ENCODE assay signal across 8 cellular contexts in the genomic region with DNA sequence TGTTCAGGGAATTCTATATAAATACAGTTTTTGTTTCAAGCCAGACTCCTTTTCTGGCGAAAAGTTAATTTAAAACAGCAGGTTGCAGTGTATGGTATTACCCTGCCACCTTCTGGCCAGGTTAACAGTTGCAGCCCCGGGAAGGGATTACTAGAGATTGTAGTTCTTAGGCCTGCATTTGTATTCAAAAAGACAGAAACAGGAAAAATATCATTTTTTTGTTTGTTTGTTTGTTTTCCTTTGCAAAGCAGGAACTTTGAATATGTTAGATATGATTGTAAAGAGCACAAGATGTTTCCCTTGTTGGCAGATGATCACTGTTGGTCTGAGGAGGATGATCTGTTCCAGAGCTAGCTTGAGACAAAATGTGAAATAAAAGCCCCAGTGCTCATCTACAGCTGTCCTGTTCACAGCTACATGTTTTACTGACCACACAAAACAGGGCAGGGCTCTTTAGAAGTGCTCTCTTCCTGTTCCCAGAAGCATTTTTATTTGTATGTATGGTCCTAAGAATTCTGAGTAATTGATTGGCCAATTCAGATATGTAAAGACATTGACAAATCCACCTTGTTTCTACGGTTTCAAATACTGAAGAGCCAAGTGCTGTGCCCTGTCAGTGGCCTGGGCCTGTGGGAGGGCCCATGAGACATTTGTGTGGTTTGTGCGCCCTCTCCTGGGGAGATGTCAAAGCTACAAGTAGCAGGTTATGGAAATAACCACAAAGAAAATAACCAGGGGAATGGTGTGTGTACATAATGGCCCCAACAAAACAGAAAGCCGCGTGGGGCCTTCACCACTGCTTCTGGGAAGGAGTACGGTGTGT. TPM values are rescaled to one million over a fixed set of nuclear protein-coding genes. Genes with fewer than 3 reads are reported as not detected.
DNase-seq lines count a peak whose midpoint lies in the region; ATAC-seq, FAIRE-seq and TF ChIP-seq lines count a peak whose summit lies in the region.

No MANE protein-coding gene starts in this region.

- ATAC-seq in GM18517 (IDR thresholded peaks at IDR 0.05; ENCODE audit: unreplicated experiment) (peak; percentile 96), HG03039 (IDR thresholded peaks at IDR 0.05; ENCODE audit: unreplicated experiment) (peak; percentile 92)

- CTCF ChIA-PET in A673 (lab: Charles Lee): interaction anchor here (0.6 to 2.0 kb wide), 10 partner anchors 8 to 344 kb away, joined by 3 to 44 read pairs (median 4); no protein-coding TSS in a partner anchor

- H3K9ac ChIP-seq in kidney (ENCODE audit: low read length in 2 of 2): peak overlapping the region; percentile 47 to 49

- peak; percentile 3 for FAIRE-seq in kidney (lab: Jason Lieb, UNC)

- no peaks in the 10 kb centered on the region for H3K9me3 ChIP-seq in A673 (ENCODE audit: low read depth, low read length, poor library complexity, severe bottlenecking)
- H3K9me3 ChIP-seq in kidney (ENCODE audit: control insufficient read depth in 1 of 2, low read length in 2 of 2): no peaks in the 10 kb centered on the region

- peaks cover 48% of the 10 kb centered on the region for H3K36me3 ChIP-seq in A673 (ENCODE audit: insufficient read depth, low read length, poor library complexity, severe bottlenecking)
- H3K36me3 ChIP-seq in kidney (ENCODE audit: control insufficient read depth in 1 of 2, insufficient read depth in 2 of 2, low read length in 2 of 2): peaks cover 23 to 48% of the 10 kb centered on the region in 2 donors

- DNase-seq in A673 (ENCODE audit: low spot score) (peak; percentile 89), NCI-H2171 (lab: John Stamatoyannopoulos, UW) (peak; percentile 34), kidney (peak; percentile 85)
- DNase-seq in activated CD4-positive, CD25-positive, alpha-beta regulatory T cell treated with anti-CD3 and anti-CD28 coated beads, Interleukin-2, amount 50 U/mL, for 16 hours (ENCODE audit: low read depth, low spot score): peak; percentile 33
- peak; percentile 62 for DNase-seq in central memory CD4-positive, alpha-beta T cell
- DNase-seq in stimulated activated CD4-positive, alpha-beta T cell treated with anti-CD3 and anti-CD28 coated beads, Interleukin-1b, Interleukin-23, amount 100 ng/mL, for 48 hours: peak; percentile 80

- no peak overlapping the region for H3K4me3 ChIP-seq in A673 (ENCODE audit: low read depth, low read length, poor library complexity, severe bottlenecking)
- no peak overlapping the region for H3K4me3 ChIP-seq in kidney (ENCODE audit: low read length in 2 of 2)

- POLR2A ChIA-PET in A673 (lab: Charles Lee; ENCODE audit: low non-redundant PET): no interaction called here

- H3K27ac ChIP-seq in A673 (ENCODE audit: low read depth, low read length, poor library complexity, severe bottlenecking) (no peak overlapping the region), kidney (ENCODE audit: low read depth in 2 of 2, low read length in 2 of 2) (peak overlapping the region in 1 of 2 donors; percentile 57)

- H3K27me3 ChIP-seq in A673 (replicated peaks; ENCODE audit: insufficient read depth, low read depth, low read length, poor library complexity): no peaks in the 10 kb centered on the region

- TF ChIP-seq CTCF in A673 (conservative IDR thresholded peaks at IDR 0.05; ENCODE audit: low read depth, low read length) (peak; percentile 78), kidney (IDR thresholded peaks at IDR 0.05; ENCODE audit: borderline replicate concordance, extremely low read depth, insufficient read depth) (peak; percentile 92)

- intact Hi-C loops in A673 (cut with micrococcal nuclease; ENCODE audit: unreplicated experiment): loop anchor here (1.0 to 5.0 kb wide), 6 partner anchors 137 to 785 kb away; no protein-coding TSS in a partner anchor
- intact Hi-C loops in kidney (cut with DNase I): loop anchor here (5.0 kb wide), 1 partner anchor 325 kb away; no protein-coding TSS in a partner anchor

- no TSS peak for BruUV-seq in A673 (replicated peaks; lab: Mats Ljungman, UMichigan)

- H3K4me1 ChIP-seq in A673 (ENCODE audit: insufficient read depth, low read length, poor library complexity, severe bottlenecking) (peaks cover 26% of the 10 kb centered on the region), kidney (ENCODE audit: control insufficient read depth in 1 of 2, insufficient read depth in 1 of 2, low read depth in 1 of 2, low read length in 2 of 2) (peaks cover 4 to 8% of the 10 kb centered on the region in 2 donors)

RNA-seq across cellular contexts. Expression of gene CLDN22, which starts 57.9 kb away (rescaled TPM):
- not detected in 2 replicates for total RNA-seq in A673 (2021)
- not detected for total RNA-seq in kidney
- 0.39 TPM for polyA plus RNA-seq in kidney (ENCODE audit: insufficient read depth, low read depth, low replicate concordance)

Comparison
In these comparisons a context has a peak if more than half of its experiments do, and no peak if none do; other contexts are left out.
1. DNase-seq: peak in every context shown above with its lines; median percentile 89 in A673; 85 in kidney; 80 in stimulated activated CD4-positive, alpha-beta T cell treated with anti-CD3 and anti-CD28 coated beads, Interleukin-1b, Interleukin-23, amount 100 ng/mL, for 48 hours; 62 in central memory CD4-positive, alpha-beta T cell; 34 in NCI-H2171; 33 in activated CD4-positive, CD25-positive, alpha-beta regulatory T cell treated with anti-CD3 and anti-CD28 coated beads, Interleukin-2, amount 50 U/mL, for 16 hours.